8 cellular contexts compared by ENCODE assay signal in genomic region chr5:958701-959571, GRCh38. TPM values are rescaled to one million over a fixed set of nuclear protein-coding genes. Genes with fewer than 3 reads are reported as not detected.
DNase-seq lines count a peak whose midpoint lies in the region; ATAC-seq and TF ChIP-seq lines count a peak whose summit lies in the region.

No MANE protein-coding gene starts in this region.

- intact Hi-C loops in ovary (cut with DNase I), result no loop called here
- intact Hi-C loops in naive thymus-derived CD4-positive, alpha-beta T cell (cut with micrococcal nuclease), result no loop called here

- H3K4me3 Mint-ChIP-seq in activated naive CD4-positive, alpha-beta T cell treated with anti-CD3 and anti-CD28 coated beads, Interleukin-2, amount 10 ng/mL, durations not matched to agents 7 days and 5 days, result no peak overlapping the region
- H3K4me3 Mint-ChIP-seq in naive thymus-derived CD4-positive, alpha-beta T cell, result no peak overlapping the region

- 62 to 73% (median 69%) methylated on average over 46 to 48 of the region's 48 CpGs for WGBS in ovary, 3 donors

- H3K9me3 ChIP-seq in ovary, result no peaks in the 10 kb centered on the region
- no peaks in the 10 kb centered on the region for H3K9me3 ChIP-seq in naive thymus-derived CD4-positive, alpha-beta T cell (ENCODE audit: control insufficient read depth in 2 of 3, low read length in 3 of 3)

- no peak for TF ChIP-seq EP300 in ovary (IDR thresholded peaks at IDR 0.05)

- TF ChIP-seq POLR2A in ovary (IDR thresholded peaks at IDR 0.05), result no peak

- DNase-seq in DMS153 treated with DMSO at 0.1 percent for 48 hours (lab: John Stamatoyannopoulos, UW; ENCODE audit: unreplicated experiment) (peak; percentile 50), NCI-H1092 treated with DMSO at 0.1 percent for 48 hours (lab: John Stamatoyannopoulos, UW) (peak; percentile 38), cardiac fibroblast (ENCODE audit: low read depth in 2 of 2) (peak; percentile 72 to 87), ovary (peak in 4 of 5 donors; percentile 40 to 85 (median 70)), NOMO-1 (lab: John Stamatoyannopoulos, UW; ENCODE audit: unreplicated experiment in 2 of 2) (no peak), GM03348 (ENCODE audit: low spot score) (no peak)
- DNase-seq in activated naive CD4-positive, alpha-beta T cell treated with anti-CD3 and anti-CD28 coated beads, Interleukin-2, amount 10 ng/mL, durations not matched to agents 7 days and 5 days, result no peak
- DNase-seq in naive thymus-derived CD4-positive, alpha-beta T cell, result no peak

- no peak overlapping the region for H3K4me3 ChIP-seq in cardiac fibroblast (replicated peaks in 1 of 2; ENCODE audit: low read depth in 2 of 2, low read length in 2 of 2)
- no peak overlapping the region for H3K4me3 ChIP-seq in ovary
- H3K4me3 ChIP-seq in naive thymus-derived CD4-positive, alpha-beta T cell (ENCODE audit: low read length), result no peak overlapping the region

- peaks cover 19% of the 10 kb centered on the region for H3K4me1 ChIP-seq in ovary (ENCODE audit: insufficient read depth)
- H3K4me1 ChIP-seq in naive thymus-derived CD4-positive, alpha-beta T cell (ENCODE audit: control insufficient read depth in 2 of 2, insufficient read depth in 2 of 2, low read length in 2 of 2), result peaks cover 10 to 16% of the 10 kb centered on the region in 2 donors

- H3K27me3 ChIP-seq in ovary, result no peaks in the 10 kb centered on the region
- H3K27me3 ChIP-seq in naive thymus-derived CD4-positive, alpha-beta T cell (ENCODE audit: control insufficient read depth in 2 of 2, insufficient read depth in 2 of 2, low read length in 2 of 2), result no peaks in the 10 kb centered on the region

- POLR2A ChIA-PET in naive thymus-derived CD4-positive, alpha-beta T cell (lab: Charles Lee), result no interaction called here

- CTCF ChIA-PET in activated naive CD4-positive, alpha-beta T cell treated with anti-CD3 and anti-CD28 coated beads, Interleukin-2, amount 10 ng/mL, durations not matched to agents 7 days and 5 days (lab: Charles Lee), result no interaction called here
- CTCF ChIA-PET in naive thymus-derived CD4-positive, alpha-beta T cell (lab: Charles Lee), result no interaction called here

- no peak for TF ChIP-seq CTCF in cardiac fibroblast (IDR thresholded peaks at IDR 0.05; ENCODE audit: low read depth, low read length)
- no peak for TF ChIP-seq CTCF in ovary (IDR thresholded peaks at IDR 0.05)

- no peaks in the 10 kb centered on the region for H3K9me3 Mint-ChIP-seq in activated naive CD4-positive, alpha-beta T cell treated with anti-CD3 and anti-CD28 coated beads, Interleukin-2, amount 10 ng/mL, durations not matched to agents 7 days and 5 days
- no peaks in the 10 kb centered on the region for H3K9me3 Mint-ChIP-seq in naive thymus-derived CD4-positive, alpha-beta T cell

- H3K27ac ChIP-seq in ovary, result no peak overlapping the region
- H3K27ac ChIP-seq in naive thymus-derived CD4-positive, alpha-beta T cell (ENCODE audit: low read depth, low read length), result no peak overlapping the region

- no peaks in the 10 kb centered on the region for H3K36me3 Mint-ChIP-seq in activated naive CD4-positive, alpha-beta T cell treated with anti-CD3 and anti-CD28 coated beads, Interleukin-2, amount 10 ng/mL, durations not matched to agents 7 days and 5 days
- H3K36me3 Mint-ChIP-seq in naive thymus-derived CD4-positive, alpha-beta T cell, result peaks cover 0 to 3% (median 0%) of the 10 kb centered on the region in 5 donors

- ATAC-seq in naive thymus-derived CD4-positive, alpha-beta T cell, result no peak

- no peak overlapping the region for H3K27ac Mint-ChIP-seq in activated naive CD4-positive, alpha-beta T cell treated with anti-CD3 and anti-CD28 coated beads, Interleukin-2, amount 10 ng/mL, durations not matched to agents 7 days and 5 days
- peak overlapping the region in 1 of 9 donors; percentile 72 for H3K27ac Mint-ChIP-seq in naive thymus-derived CD4-positive, alpha-beta T cell

- H3K36me3 ChIP-seq in ovary, result no peaks in the 10 kb centered on the region
- H3K36me3 ChIP-seq in naive thymus-derived CD4-positive, alpha-beta T cell (ENCODE audit: control insufficient read depth in 2 of 3, insufficient read depth in 3 of 3, low read length in 3 of 3), result no peaks in the 10 kb centered on the region

- H3K4me1 Mint-ChIP-seq in activated naive CD4-positive, alpha-beta T cell treated with anti-CD3 and anti-CD28 coated beads, Interleukin-2, amount 10 ng/mL, durations not matched to agents 7 days and 5 days, result peaks cover 72% of the 10 kb centered on the region
- H3K4me1 Mint-ChIP-seq in naive thymus-derived CD4-positive, alpha-beta T cell, result peaks cover 9 to 51% (median 23%) of the 10 kb centered on the region in 7 donors

- peaks cover 67% of the 10 kb centered on the region for H3K27me3 Mint-ChIP-seq in activated naive CD4-positive, alpha-beta T cell treated with anti-CD3 and anti-CD28 coated beads, Interleukin-2, amount 10 ng/mL, durations not matched to agents 7 days and 5 days
- peaks cover 9 to 15% (median 12%) of the 10 kb centered on the region in 5 donors for H3K27me3 Mint-ChIP-seq in naive thymus-derived CD4-positive, alpha-beta T cell

RNA-seq across cellular contexts. Expression of gene NKD2, which starts 49.7 kb away (rescaled TPM):
- total RNA-seq in ovary, result 10 to 100 TPM in 1 of 7 donors, 1 to 10 TPM in 4, under 1 TPM in 2; 0.33 to 17.2 (median 1.5) TPM
- under 1 TPM in 1 of 2 donors, not detected in 1; 0.80 TPM for polyA plus RNA-seq in ovary
- total RNA-seq in naive thymus-derived CD4-positive, alpha-beta T cell, result 1 to 10 TPM in 1 of 5 experiments, not detected in 4; 4.8 TPM
- not detected for polyA plus RNA-seq in naive thymus-derived CD4-positive, alpha-beta T cell

Comparison
In these comparisons a context has a peak if more than half of its experiments do, and no peak if none do; other contexts are left out.
1. DNase-seq: peak in DMS153 treated with DMSO at 0.1 percent for 48 hours (single experiment), NCI-H1092 treated with DMSO at 0.1 percent for 48 hours (single experiment), cardiac fibroblast (2 of 2) and ovary (4 of 5); none in NOMO-1 (0 of 2), GM03348 (single experiment), activated naive CD4-positive, alpha-beta T cell treated with anti-CD3 and anti-CD28 coated beads, Interleukin-2, amount 10 ng/mL, durations not matched to agents 7 days and 5 days (single experiment) and naive thymus-derived CD4-positive, alpha-beta T cell (0 of 9).